8 cellular contexts compared by ENCODE assay signal in the genomic region with DNA sequence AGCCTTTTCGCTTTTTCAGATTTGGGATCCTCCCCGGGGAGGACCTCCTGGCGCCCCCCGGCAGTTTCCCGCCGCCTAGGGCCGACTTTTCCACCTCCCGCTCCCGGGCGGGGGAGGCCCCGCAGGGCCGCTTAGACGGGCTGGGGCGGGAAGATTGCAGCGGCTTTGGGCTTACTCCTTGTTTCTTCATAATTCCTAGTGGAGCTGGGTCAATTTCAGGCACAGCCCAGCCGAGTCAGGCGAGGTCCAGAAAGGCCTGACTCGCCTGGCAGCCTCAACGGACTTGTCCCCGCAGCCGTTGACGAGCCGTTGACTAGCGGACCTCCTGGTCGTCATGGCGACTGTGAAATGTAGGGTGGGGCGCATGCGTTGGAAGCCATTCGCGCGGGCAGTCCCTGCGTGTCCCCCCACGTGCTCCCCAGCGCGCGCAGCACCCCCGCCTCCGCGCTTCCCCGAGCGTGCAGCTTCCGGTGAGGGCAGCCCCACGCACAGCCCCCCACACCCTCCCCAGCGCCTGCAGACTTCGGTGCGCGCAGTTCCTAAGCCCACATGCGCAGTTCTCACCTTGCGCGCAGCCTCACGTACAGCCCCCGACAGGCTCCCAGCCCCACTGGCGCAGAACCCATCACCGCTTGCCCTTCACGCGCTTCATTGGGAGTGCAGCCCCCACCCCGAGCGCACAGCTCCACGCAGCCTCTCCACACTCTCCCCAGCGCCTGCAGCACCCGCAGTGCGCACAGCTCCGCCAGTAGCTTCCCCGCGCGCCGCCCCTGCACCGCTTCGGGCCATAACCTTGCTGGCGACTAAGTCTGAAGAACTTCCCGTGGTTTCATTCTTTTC. TPM values are rescaled to one million over a fixed set of nuclear protein-coding genes. Genes with fewer than 3 reads are reported as not detected.
DNase-seq lines count a peak whose midpoint lies in the region; ATAC-seq and TF ChIP-seq lines count a peak whose summit lies in the region.
"Not testable (repeated sequence)": the region's sequence is repeated elsewhere in the genome, so short reads cannot be mapped to it uniquely, and the experiment has no call there.

No MANE protein-coding gene starts in this region.

- DNase-seq in NAMALWA (ENCODE audit: low spot score) (peak; percentile 95), glutamatergic neuron (peak; percentile 69), osteoblast (ENCODE audit: insufficient read length, low spot score, missing footprints) (peak; percentile 36), substantia nigra (lab: John Stamatoyannopoulos, UW) (peak; percentile 11 to 86 (median 44))
- peak; percentile 83 to 88 for DNase-seq in activated naive CD4-positive, alpha-beta T cell treated with anti-CD3 and anti-CD28 coated beads, Interleukin-2, amount 50 U/mL, for 72 hours (ENCODE audit: low spot score in 2 of 2)

- H3K27me3 Mint-ChIP-seq in glutamatergic neuron (ENCODE audit: unreplicated experiment), result peaks cover 12% of the 10 kb centered on the region

- H3K4me1 ChIP-seq in osteoblast (ENCODE audit: insufficient read depth, low read length), result not testable (repeated sequence)

- H3K36me3 ChIP-seq in SU-DHL-6 (ENCODE audit: low read length); osteoblast (ENCODE audit: insufficient read depth, low read length): not testable (repeated sequence)

- TF ChIP-seq CTCF in GM12872 (IDR thresholded peaks at IDR 0.05; ENCODE audit: insufficient read depth, low read depth, low read length), result 0 out of 3 replicates have a peak, but pooled peaks have one; percentile 4
- not testable (repeated sequence) for TF ChIP-seq CTCF in SU-DHL-6 (IDR thresholded peaks at IDR 0.05; ENCODE audit: insufficient read depth, low read length, poor library complexity, severe bottlenecking); glutamatergic neuron (IDR thresholded peaks at IDR 0.05; ENCODE audit: partially characterized antibody, unreplicated experiment); osteoblast (IDR thresholded peaks at IDR 0.05; ENCODE audit: extremely low read depth, low read depth, low read length)

- H3F3A ChIP-seq in SU-DHL-6 (ENCODE audit: insufficient read depth), result not testable (repeated sequence)

- peak; percentile 96 for ATAC-seq in HG02642 (IDR thresholded peaks at IDR 0.05; ENCODE audit: poor library complexity, unreplicated experiment)
- peak; percentile 90 to 95 for ATAC-seq in activated naive CD4-positive, alpha-beta T cell treated with anti-CD3 and anti-CD28 coated beads, Interleukin-2, amount 50 U/mL, for 72 hours

- H2AFZ ChIP-seq in SU-DHL-6 (ENCODE audit: low read depth, low read length, severe bottlenecking) (peak overlapping the region; percentile 98), osteoblast (ENCODE audit: low read length) (peak overlapping the region; percentile 82)

- not testable (repeated sequence) for H3K9me3 ChIP-seq in SU-DHL-6 (ENCODE audit: insufficient read depth, low read length); osteoblast (ENCODE audit: low read depth, low read length)

- peak overlapping the region; percentile 96 for H3K4me3 Mint-ChIP-seq in glutamatergic neuron (ENCODE audit: unreplicated experiment)

- H3K4me3 ChIP-seq in SU-DHL-6 (ENCODE audit: insufficient read depth, low read length, poor library complexity, severe bottlenecking), result peak overlapping the region; percentile 75
- peak overlapping the region; percentile 70 for H3K4me3 ChIP-seq in osteoblast (ENCODE audit: insufficient read depth, low read length)

- not testable (repeated sequence) for H4K20me1 ChIP-seq in SU-DHL-6 (ENCODE audit: low read depth, low read length); osteoblast (ENCODE audit: insufficient read depth, low read length)

- not testable (repeated sequence) for H3K27me3 ChIP-seq in SU-DHL-6 (ENCODE audit: low read length); osteoblast (ENCODE audit: insufficient read depth, low read length)

- H3K9me2 ChIP-seq in SU-DHL-6 (replicated peaks; ENCODE audit: insufficient read depth, low read length), result not testable (repeated sequence)

- peaks cover 14 to 15% of the 10 kb centered on the region in 2 donors for H3K36me3 Mint-ChIP-seq in activated naive CD4-positive, alpha-beta T cell treated with anti-CD3 and anti-CD28 coated beads, Interleukin-2, amount 50 U/mL, for 72 hours
- not testable (repeated sequence) for H3K36me3 Mint-ChIP-seq in glutamatergic neuron (ENCODE audit: unreplicated experiment)

- peak overlapping the region; percentile 85 to 99 for H3K27ac Mint-ChIP-seq in activated naive CD4-positive, alpha-beta T cell treated with anti-CD3 and anti-CD28 coated beads, Interleukin-2, amount 50 U/mL, for 72 hours
- H3K27ac Mint-ChIP-seq in glutamatergic neuron (ENCODE audit: unreplicated experiment), result not testable (repeated sequence)

- not testable (repeated sequence) for H3K4me1 Mint-ChIP-seq in glutamatergic neuron (ENCODE audit: low read depth, unreplicated experiment)

- peak overlapping the region; percentile 74 for H3K4me2 ChIP-seq in SU-DHL-6 (ENCODE audit: low read depth, low read length, poor library complexity, severe bottlenecking)
- peak overlapping the region; percentile 83 for H3K4me2 ChIP-seq in osteoblast (ENCODE audit: insufficient read depth, low read length)

- H3K9me3 Mint-ChIP-seq in activated naive CD4-positive, alpha-beta T cell treated with anti-CD3 and anti-CD28 coated beads, Interleukin-2, amount 50 U/mL, for 72 hours; glutamatergic neuron (ENCODE audit: unreplicated experiment): not testable (repeated sequence)

- H3K9ac ChIP-seq in SU-DHL-6 (ENCODE audit: low read length), result peak overlapping the region; percentile 73

- H3K79me2 ChIP-seq in SU-DHL-6 (ENCODE audit: insufficient read depth, low read length); osteoblast (ENCODE audit: insufficient read depth, low read length): not testable (repeated sequence)

- H3K27ac ChIP-seq in SU-DHL-6 (ENCODE audit: low read depth, low read length), result peak overlapping the region; percentile 47
- H3K27ac ChIP-seq in osteoblast (ENCODE audit: low read depth, low read length); substantia nigra (ENCODE audit: low read depth, low read length, poor library complexity, severe bottlenecking): not testable (repeated sequence)

RNA-seq across cellular contexts. Expression of gene PMPCB, which starts 17.1 kb away (rescaled TPM):
- total RNA-seq in activated naive CD4-positive, alpha-beta T cell treated with anti-CD3 and anti-CD28 coated beads, Interleukin-2, amount 50 U/mL, for 72 hours, result 10 to 100 TPM; 94.8 to 95.5 TPM
- total RNA-seq in glutamatergic neuron (ENCODE audit: unreplicated experiment), result 59.8 TPM
- 79.6 and 83.4 TPM in 2 replicates for total RNA-seq in osteoblast

Comparison
In these comparisons a context has a peak if more than half of its experiments do, and no peak if none do; other contexts are left out.
1. DNase-seq: peak in every context shown above with its lines; median percentile 95 in NAMALWA; 86 in activated naive CD4-positive, alpha-beta T cell treated with anti-CD3 and anti-CD28 coated beads, Interleukin-2, amount 50 U/mL, for 72 hours; 69 in glutamatergic neuron; 44 in substantia nigra; 36 in osteoblast.